In genomic region chr16:52914428-52914827, GRCh38 we compare ENCODE assay signal across 27 cellular contexts.
"Had no signal": no experiment of that assay in that cellular context is flagged by ENCODE, and none has a peak within 500 bp of the region (broad histone marks: within the 10 kb centered on the region; RNA-seq: fewer than 3 reads in every experiment).

No MANE protein-coding gene starts in this region.

- H3K27ac Mint-ChIP-seq: activated CD4-positive, alpha-beta T cell treated with anti-CD3 and anti-CD28 coated beads for 36 hours; activated naive CD4-positive, alpha-beta T cell treated with anti-CD3 and anti-CD28 coated beads for 36 hours; activated naive CD8-positive, alpha-beta T cell treated with anti-CD3 and anti-CD28 coated beads for 36 hours; natural killer cell treated with Interleukin-12 subunit alpha and Interleukin-12 subunit beta and Interleukin-15 and Interleukin-18, amount 100 ng/mL, for 72 hours; stimulated activated naive B cell treated with anti-CD40 and anti-IgM and Interleukin-4, amounts not matched to agents 10 μg/mL and 1 μg/mL and 100 μg/mL, for 72 hours had no signal

- H3K36me3 Mint-ChIP-seq: activated naive CD8-positive, alpha-beta T cell treated with anti-CD3 and anti-CD28 coated beads for 36 hours; natural killer cell treated with Interleukin-12 subunit alpha and Interleukin-12 subunit beta and Interleukin-15 and Interleukin-18, amount 100 ng/mL, for 72 hours; stimulated activated naive B cell treated with anti-CD40 and anti-IgM and Interleukin-4, amounts not matched to agents 10 μg/mL and 1 μg/mL and 100 μg/mL, for 72 hours had no signal

- ATAC-seq: activated CD4-positive, alpha-beta T cell treated with anti-CD3 and anti-CD28 coated beads for 36 hours; body of pancreas; gastrocnemius medialis; left lobe of liver; mucosa of descending colon; stimulated activated naive B cell treated with anti-CD40 and anti-IgM and Interleukin-4, amounts not matched to agents 10 μg/mL and 1 μg/mL and 100 μg/mL, for 72 hours had no signal

- H3K9me3 Mint-ChIP-seq: activated naive CD4-positive, alpha-beta T cell treated with anti-CD3 and anti-CD28 coated beads for 36 hours; activated naive CD8-positive, alpha-beta T cell treated with anti-CD3 and anti-CD28 coated beads for 36 hours had no signal

- H3K4me1 Mint-ChIP-seq: activated CD4-positive, alpha-beta T cell treated with anti-CD3 and anti-CD28 coated beads for 36 hours; activated naive CD8-positive, alpha-beta T cell treated with anti-CD3 and anti-CD28 coated beads for 36 hours; stimulated activated naive B cell treated with anti-CD40 and anti-IgM and Interleukin-4, amounts not matched to agents 10 μg/mL and 1 μg/mL and 100 μg/mL, for 72 hours had no signal

- DNase-seq: activated CD4-positive, alpha-beta T cell treated with anti-CD3 and anti-CD28 coated beads for 36 hours; activated CD4-positive, CD25-positive, alpha-beta regulatory T cell; activated CD8-positive, alpha-beta memory T cell treated with anti-CD3 and anti-CD28 coated beads for 24 hours; activated effector memory CD4-positive, alpha-beta T cell treated with anti-CD3 and anti-CD28 coated beads, Interleukin-2, amount 50 U/mL, for 16 hours; activated naive CD4-positive, alpha-beta T cell treated with anti-CD3 and anti-CD28 coated beads for 36 hours; activated naive CD8-positive, alpha-beta T cell treated with anti-CD3 and anti-CD28 coated beads for 36 hours; adrenal gland; aorta; body of pancreas; cerebellar nuclear complex; colonic mucosa; effector CD8-positive, alpha-beta T cell; gastrocnemius medialis; head of caudate nucleus; hypothalamus; kidney glomerular epithelial cell; mesendoderm; mucosa of descending colon; stimulated activated CD4-positive, alpha-beta T cell treated with anti-CD3 and anti-CD28 coated beads, Interleukin-15, amount 100 ng/mL, for 24 hours; stimulated activated CD4-positive, alpha-beta T cell treated with anti-CD3 and anti-CD28 coated beads, Interleukin-2, amount 100 ng/mL, for 24 hours; stimulated activated naive B cell treated with anti-CD40 and anti-IgM and Interleukin-4, amounts not matched to agents 10 μg/mL and 1 μg/mL and 100 μg/mL, for 72 hours; stomach; T-helper 2 cell; thyroid gland; upper lobe of left lung had no signal

- H3K4me3 Mint-ChIP-seq: activated CD4-positive, alpha-beta T cell treated with anti-CD3 and anti-CD28 coated beads for 36 hours; activated naive CD4-positive, alpha-beta T cell treated with anti-CD3 and anti-CD28 coated beads for 36 hours; activated naive CD8-positive, alpha-beta T cell treated with anti-CD3 and anti-CD28 coated beads for 36 hours; natural killer cell treated with Interleukin-12 subunit alpha and Interleukin-12 subunit beta and Interleukin-15 and Interleukin-18, amount 100 ng/mL, for 72 hours; stimulated activated naive B cell treated with anti-CD40 and anti-IgM and Interleukin-4, amounts not matched to agents 10 μg/mL and 1 μg/mL and 100 μg/mL, for 72 hours had no signal
